Comparison of ENCODE assay signal across 19 cellular contexts in the genomic region with DNA sequence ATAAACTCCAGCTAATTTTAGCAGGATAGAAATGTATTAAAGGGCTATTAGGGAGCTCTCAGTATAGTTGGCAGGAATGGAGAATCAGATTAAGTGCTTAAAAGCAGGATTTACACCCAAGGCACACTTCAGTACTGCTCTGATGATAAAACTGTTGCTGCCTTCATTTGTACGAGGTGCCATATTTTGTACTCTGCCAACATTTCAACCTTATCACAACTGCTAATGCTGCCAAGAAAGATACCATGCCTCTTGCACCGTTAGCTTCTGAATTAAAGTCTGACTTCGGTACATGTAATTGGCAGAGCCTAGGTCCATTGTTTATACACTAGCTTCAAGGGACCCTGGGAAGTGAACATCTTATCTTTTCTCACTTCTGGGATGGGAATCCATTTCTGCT.
"Had no signal": no experiment of that assay in that cellular context is flagged by ENCODE, and none has a peak within 500 bp of the region (broad histone marks: within the 10 kb centered on the region; RNA-seq: fewer than 3 reads in every experiment).

No MANE protein-coding gene starts in this region.

- DNase-seq: IMR-90, Karpas-422, KG1, MG63, NCI-H1092, NCI-H1436, NCI-H187, NCI-H2029, NCI-H2081 treated with DMSO at 0.1 percent for 48 hours, NCI-H2171, NCI-H345, NCI-H446 treated with DMSO at 0.1 percent for 48 hours, NCI-H510A treated with DMSO at 0.1 percent for 48 hours, NCI-H526, RPMI8226, SHP77 treated with DMSO at 0.1 percent for 48 hours, SJCRH30 had no signal

- H3K27me3 ChIP-seq: MG63, SJCRH30 had no signal

- H3K4me3 ChIP-seq: MG63, SJCRH30 had no signal

- H3K4me1 ChIP-seq: SJCRH30 had no signal

- H3K9me3 ChIP-seq: MG63, SJCRH30 had no signal

- H3K36me3 ChIP-seq: MG63, SJCRH30 had no signal

- ATAC-seq: HepG2, SK-N-SH treated with all-trans-retinoic acid at 6 μM for 48 hours had no signal

- H3K27ac ChIP-seq: SJCRH30 had no signal
